ENCODE assay signal across 14 cellular contexts in genomic region chr6:168319279-168320051, GRCh38. TPM values are rescaled to one million over a fixed set of nuclear protein-coding genes. Genes with fewer than 3 reads are reported as not detected.
DNase-seq lines count a peak whose midpoint lies in the region; ATAC-seq, FAIRE-seq and TF ChIP-seq lines count a peak whose summit lies in the region.
"Had no signal": no experiment of that assay in that cellular context is flagged by ENCODE, and none has a peak within 500 bp of the region (broad histone marks: within the 10 kb centered on the region; RNA-seq: fewer than 3 reads in every experiment).

Gene DACT2, minus strand, starts transcription at chr6:168319777. Its CDS starts 144 bp downstream, at chr6:168319633.

- no peak for TF ChIP-seq CTCF in right lobe of liver (IDR thresholded peaks at IDR 0.05)
- no peak for TF ChIP-seq CTCF in testis (IDR thresholded peaks at IDR 0.05)

- peaks cover 21 to 25% of the 10 kb centered on the region in 2 donors for H3K27me3 Mint-ChIP-seq in CD4-positive, alpha-beta memory T cell

- CTCF ChIA-PET in CD4-positive, alpha-beta memory T cell (lab: Charles Lee; ENCODE audit: partially characterized antibody), result no interaction called here

- DNase-seq in NT2/D1 (ENCODE audit: low read depth, low spot score), result no peak
- no peak for DNase-seq in right lobe of liver
- DNase-seq in testis, result peak; percentile 40
- DNase-seq in CD4-positive, alpha-beta memory T cell, result no peak
- DNase-seq in anterior cingulate cortex (lab: John Stamatoyannopoulos, UW), result no peak
- DNase-seq in urothelium cell line (ENCODE audit: low spot score), result no peak
- DNase-seq: activated CD4-positive, alpha-beta T cell treated with anti-CD3 and anti-CD28 coated beads, Interleukin-2, amount 10 ng/mL, durations not matched to agents 7 days and 5 days; DND-41; GM23248; naive thymus-derived CD4-positive, alpha-beta T cell had no signal

- no peak within 1 kb of the TSS for H3K4me3 Mint-ChIP-seq in CD4-positive, alpha-beta memory T cell
- H3K4me3 Mint-ChIP-seq: activated CD4-positive, alpha-beta T cell treated with anti-CD3 and anti-CD28 coated beads, Interleukin-2, amount 10 ng/mL, durations not matched to agents 7 days and 5 days; activated naive CD4-positive, alpha-beta T cell treated with anti-CD3 and anti-CD28 coated beads, Interleukin-2, amount 50 U/mL, for 24 hours had no signal

- 2 to 3% methylated on average over 68 to 89 of the region's 89 CpGs for WGBS in esophagus, 2 donors
- WGBS in right lobe of liver (ENCODE audit: insufficient coverage, low coverage, low lambda C conversion rate, missing lambda C conversion rate), result 5% methylated on average over 15 of the region's 89 CpGs
- 0 to 4% methylated on average over 20 to 23 of the region's 89 CpGs for WGBS in testis, 2 donors

- H3K9me3 Mint-ChIP-seq in CD4-positive, alpha-beta memory T cell, result peaks cover 0 to 13% (median 5%) of the 10 kb centered on the region in 8 donors
- H3K9me3 Mint-ChIP-seq: activated CD4-positive, alpha-beta T cell treated with anti-CD3 and anti-CD28 coated beads, Interleukin-2, amount 10 ng/mL, durations not matched to agents 7 days and 5 days; activated naive CD4-positive, alpha-beta T cell treated with anti-CD3 and anti-CD28 coated beads, Interleukin-2, amount 50 U/mL, for 24 hours had no signal

- H3K4me1 Mint-ChIP-seq in CD4-positive, alpha-beta memory T cell, result no peaks in the 10 kb centered on the region
- H3K4me1 Mint-ChIP-seq: activated CD4-positive, alpha-beta T cell treated with anti-CD3 and anti-CD28 coated beads, Interleukin-2, amount 10 ng/mL, durations not matched to agents 7 days and 5 days; activated naive CD4-positive, alpha-beta T cell treated with anti-CD3 and anti-CD28 coated beads, Interleukin-2, amount 50 U/mL, for 24 hours had no signal

- FAIRE-seq in urothelium cell line (lab: Jason Lieb, UNC), result no peak

- H3K4me1 ChIP-seq in NT2/D1 (ENCODE audit: insufficient read depth, insufficient read length) (peaks cover 4% of the 10 kb centered on the region), esophagus (ENCODE audit: control insufficient read depth in 2 of 2, insufficient read depth in 2 of 2, low read length in 1 of 2) (peaks cover 4 to 7% of the 10 kb centered on the region in 2 donors), right lobe of liver (no peaks in the 10 kb centered on the region), testis (no peaks in the 10 kb centered on the region)
- H3K4me1 ChIP-seq in CD4-positive, alpha-beta memory T cell (ENCODE audit: insufficient read depth, low read length), result no peaks in the 10 kb centered on the region

- no peaks in the 10 kb centered on the region for H3K36me3 Mint-ChIP-seq in CD4-positive, alpha-beta memory T cell
- H3K36me3 Mint-ChIP-seq: activated naive CD4-positive, alpha-beta T cell treated with anti-CD3 and anti-CD28 coated beads, Interleukin-2, amount 50 U/mL, for 24 hours; naive thymus-derived CD4-positive, alpha-beta T cell had no signal

- H3K27me3 ChIP-seq in NT2/D1 (ENCODE audit: insufficient read depth, insufficient read length) (peaks cover 33% of the 10 kb centered on the region), esophagus (ENCODE audit: control insufficient read depth in 1 of 2, insufficient read depth in 2 of 2, low read length in 2 of 2) (peaks cover 0 to 9% of the 10 kb centered on the region in 2 donors), right lobe of liver (no peaks in the 10 kb centered on the region), testis (no peaks in the 10 kb centered on the region)
- no peaks in the 10 kb centered on the region for H3K27me3 ChIP-seq in CD4-positive, alpha-beta memory T cell (ENCODE audit: insufficient read depth, low read length)

- H3K9me3 ChIP-seq in NT2/D1 (ENCODE audit: insufficient read depth, low read length) (peaks cover 9% of the 10 kb centered on the region), esophagus (ENCODE audit: control insufficient read depth in 2 of 2, insufficient read depth in 1 of 2, low read depth in 1 of 2, low read length in 1 of 2) (no peaks in the 10 kb centered on the region), right lobe of liver (no peaks in the 10 kb centered on the region), testis (no peaks in the 10 kb centered on the region)
- H3K9me3 ChIP-seq in CD4-positive, alpha-beta memory T cell (ENCODE audit: control insufficient read depth in 1 of 2, low read length in 2 of 2), result no peaks in the 10 kb centered on the region

- H3K36me3 ChIP-seq in NT2/D1 (ENCODE audit: insufficient read depth, insufficient read length, low read length) (no peaks in the 10 kb centered on the region), esophagus (ENCODE audit: control insufficient read depth in 2 of 2, insufficient read depth in 2 of 2, low read length in 1 of 2) (no peaks in the 10 kb centered on the region), right lobe of liver (no peaks in the 10 kb centered on the region), testis (ENCODE audit: low read depth, missing control alignments) (no peaks in the 10 kb centered on the region)
- H3K36me3 ChIP-seq in CD4-positive, alpha-beta memory T cell (ENCODE audit: insufficient read depth, low read length), result no peaks in the 10 kb centered on the region

- POLR2A ChIA-PET in CD4-positive, alpha-beta memory T cell (lab: Charles Lee; ENCODE audit: partially characterized antibody), result no interaction called here

- TF ChIP-seq POLR2A in right lobe of liver (IDR thresholded peaks at IDR 0.05) (no peak), testis (IDR thresholded peaks at IDR 0.05) (no peak)

- H3K27ac Mint-ChIP-seq in CD4-positive, alpha-beta memory T cell, result no peak within 1 kb of the TSS
- H3K27ac Mint-ChIP-seq: activated CD4-positive, alpha-beta T cell treated with anti-CD3 and anti-CD28 coated beads, Interleukin-2, amount 10 ng/mL, durations not matched to agents 7 days and 5 days; activated naive CD4-positive, alpha-beta T cell treated with anti-CD3 and anti-CD28 coated beads, Interleukin-2, amount 50 U/mL, for 24 hours had no signal

- intact Hi-C loops in right lobe of liver (cut with DNase I), result no loop called here
- intact Hi-C loops in testis (cut with DNase I; ENCODE audit: low total_unique reads), result no loop called here
- intact Hi-C loops in CD4-positive, alpha-beta memory T cell (cut with micrococcal nuclease), result no loop called here

- ATAC-seq in right lobe of liver, result peak; percentile 36 to 75 (median 52)
- ATAC-seq in GM18511 (IDR thresholded peaks at IDR 0.05; ENCODE audit: unreplicated experiment), result no peak
- ATAC-seq: naive thymus-derived CD4-positive, alpha-beta T cell had no signal

- H3K9ac ChIP-seq in NT2/D1 (ENCODE audit: insufficient read length, low read depth), result peak within 1 kb of the TSS; percentile 56
- H3K9ac ChIP-seq: GM23248 had no signal

- H3K4me3 ChIP-seq in NT2/D1 (ENCODE audit: insufficient read length, low read depth), result peak within 1 kb of the TSS; percentile 57
- peak within 1 kb of the TSS; percentile 33 to 44 for H3K4me3 ChIP-seq in esophagus (ENCODE audit: low read depth in 1 of 2, low read length in 2 of 2)
- peak within 1 kb of the TSS; percentile 16 to 53 (median 53) for H3K4me3 ChIP-seq in right lobe of liver
- peak within 1 kb of the TSS; percentile 24 to 56 for H3K4me3 ChIP-seq in testis
- H3K4me3 ChIP-seq in CD4-positive, alpha-beta memory T cell (ENCODE audit: low read length in 2 of 2), result no peak within 1 kb of the TSS
- H3K4me3 ChIP-seq: GM23248 had no signal

- H3K27ac ChIP-seq in esophagus (ENCODE audit: low read depth in 2 of 2, low read length in 1 of 2), result peak within 1 kb of the TSS in 1 of 2 donors; percentile 0
- H3K27ac ChIP-seq in right lobe of liver, result no peak within 1 kb of the TSS
- no peak within 1 kb of the TSS for H3K27ac ChIP-seq in testis
- H3K27ac ChIP-seq in CD4-positive, alpha-beta memory T cell (ENCODE audit: low read depth, low read length), result no peak within 1 kb of the TSS
- H3K27ac ChIP-seq: GM23248 had no signal

RNA-seq across cellular contexts. Expression of gene DACT2, which starts in this region (rescaled TPM):
- polyA plus RNA-seq in esophagus (1 to 10 TPM in 1 of 2 donors, under 1 TPM in 1; 0.83 to 1.2 TPM), testis (ENCODE audit: insufficient read depth, low read depth, low replicate concordance) (1.8 TPM)
- total RNA-seq in right lobe of liver (under 1 TPM in 5 of 6 experiments, not detected in 1; 0.29 to 0.99 (median 0.86) TPM), testis (10 to 100 TPM in 1 of 2 donors, 1 to 10 TPM in 1; 2.0 to 20.8 TPM)
- not detected for total RNA-seq in CD4-positive, alpha-beta memory T cell
- polyA plus RNA-seq in CD4-positive, alpha-beta memory T cell, result not detected
- total RNA-seq: fibroblast of lung, GM23248 had no signal
- polyA plus RNA-seq: fibroblast of lung; GM23248; naive thymus-derived CD4-positive, alpha-beta T cell had no signal

Comparison
In these comparisons a context has a peak if more than half of its experiments do, and no peak if none do; other contexts are left out.
1. Peak in ATAC-seq and H3K4me3 ChIP-seq in right lobe of liver; RNA of the gene not detected or under 1 TPM.
2. H3K4me3 ChIP-seq: peak in NT2/D1 (single experiment), esophagus (2 of 2) and testis (2 of 2); none in CD4-positive, alpha-beta memory T cell (0 of 2).